ENCODE assay signal across 21 cellular contexts in genomic region chr7:48285365-48285764, GRCh38.
DNase-seq lines count a peak whose midpoint lies in the region; ATAC-seq, FAIRE-seq and TF ChIP-seq lines count a peak whose summit lies in the region.
"Had no signal": no experiment of that assay in that cellular context is flagged by ENCODE, and none has a peak within 500 bp of the region (broad histone marks: within the 10 kb centered on the region; RNA-seq: fewer than 3 reads in every experiment).

No MANE protein-coding gene starts in this region.

- in situ Hi-C loops in mammary epithelial cell (cut with MboI; ENCODE audit: low sequenced_read_pairs in 2 of 2) = loop anchor here in 1 of 2 donors (25.0 kb wide), 1 partner anchor 602 kb away; no protein-coding TSS in a partner anchor

- dilution Hi-C loops in mammary epithelial cell (cut with HindIII; ENCODE audit: low sequenced_read_pairs) = no loop called here

- peaks cover 12% of the 10 kb centered on the region for H3K4me1 Mint-ChIP-seq in MCF 10A (ENCODE audit: insufficient read depth, unreplicated experiment)
- H3K4me1 Mint-ChIP-seq: endodermal cell had no signal

- POLR2A ChIA-PET in MCF 10A (lab: Yijun Ruan, JAX) = no interaction called here

- BruUV-seq in mammary epithelial cell (replicated peaks; lab: Mats Ljungman, UMichigan) (no TSS peak), MCF 10A (replicated peaks; lab: Mats Ljungman, UMichigan) (no TSS peak)

- H3K36me3 Mint-ChIP-seq in MCF 10A (ENCODE audit: insufficient read depth, unreplicated experiment) = no peaks in the 10 kb centered on the region
- H3K36me3 Mint-ChIP-seq: activated CD4-positive, alpha-beta memory T cell treated with anti-CD3 and anti-CD28 coated beads for 36 hours; natural killer cell treated with Interleukin-12 subunit alpha and Interleukin-12 subunit beta and Interleukin-15 and Interleukin-18, amount 100 ng/mL, for 72 hours had no signal

- no peak overlapping the region for H3K4me2 ChIP-seq in mammary epithelial cell (ENCODE audit: insufficient read depth, low read depth, low read length)

- H3K27ac ChIP-seq in mammary epithelial cell (ENCODE audit: insufficient read depth, low read depth, low read length) = no peak overlapping the region
- H3K27ac ChIP-seq in SJSA1 = no peak overlapping the region
- no peak overlapping the region for H3K27ac ChIP-seq in testis
- H3K27ac ChIP-seq: gastrocnemius medialis had no signal

- no peak for TF ChIP-seq CTCF in mammary epithelial cell (conservative IDR thresholded peaks at IDR 0.05 in 1 of 2, IDR thresholded peaks at IDR 0.05 in 1 of 2; ENCODE audit: extremely low read depth in 1 of 2, insufficient read depth in 1 of 2, low read depth in 1 of 2, low read length in 2 of 2)
- TF ChIP-seq CTCF in MCF 10A (IDR thresholded peaks at IDR 0.05; ENCODE audit: unreplicated experiment) = no peak
- no peak for TF ChIP-seq CTCF in fibroblast of mammary gland (conservative IDR thresholded peaks at IDR 0.05; ENCODE audit: control insufficient read depth, insufficient read depth, low read depth, low read length)
- no peak for TF ChIP-seq CTCF in testis (IDR thresholded peaks at IDR 0.05)

- TF ChIP-seq POLR2A in testis (IDR thresholded peaks at IDR 0.05) = no peak

- H3K4me3 ChIP-seq in mammary epithelial cell (replicated peaks in 1 of 3; ENCODE audit: insufficient read depth in 1 of 3, low read depth in 2 of 3, low read length in 3 of 3) (no peak overlapping the region), SJSA1 (no peak overlapping the region), fibroblast of mammary gland (ENCODE audit: control insufficient read depth, low read depth, low read length) (no peak overlapping the region), testis (no peak overlapping the region)
- H3K4me3 ChIP-seq: gastrocnemius medialis had no signal

- peak; percentile 63 for DNase-seq in mammary epithelial cell
- DNase-seq in MCF 10A (ENCODE audit: unreplicated experiment) = no peak
- DNase-seq in SJSA1 (ENCODE audit: low read depth in 1 of 2, low spot score in 2 of 2) = peak; percentile 20 to 55
- peak; percentile 68 for DNase-seq in fibroblast of mammary gland (ENCODE audit: low read depth)
- peak; percentile 59 for DNase-seq in urothelium cell line (ENCODE audit: low spot score)
- DNase-seq in testis = no peak
- DNase-seq in RPMI8226 = no peak
- DNase-seq: 8988T; activated CD4-positive, alpha-beta memory T cell treated with anti-CD3 and anti-CD28 coated beads for 36 hours; activated naive CD8-positive, alpha-beta T cell treated with anti-CD3 and anti-CD28 coated beads, Interleukin-2, amount 50 U/mL, for 24 hours; activated T-cell treated with anti-CD3 and anti-CD28 coated beads, Interleukin-2, amount 50 U/mL, for 48 hours; endodermal cell; gastrocnemius medialis; NCI-H2029 treated with DMSO at 0.1 percent for 48 hours; NCI-H526; retina; stimulated activated CD4-positive, alpha-beta T cell treated with anti-CD3 and anti-CD28 coated beads, Interleukin-15, amount 100 ng/mL, for 24 hours; stimulated activated naive CD8-positive, alpha-beta T cell treated with anti-CD3 and anti-CD28 coated beads, Interleukin-15, Interleukin-2, amounts not matched to agents 100 U/mL and 50 U/mL, for 24 hours had no signal

- no peaks in the 10 kb centered on the region for H3K79me2 ChIP-seq in mammary epithelial cell (ENCODE audit: insufficient read depth, low read length)

- no peaks in the 10 kb centered on the region for H3K9me3 ChIP-seq in mammary epithelial cell (replicated peaks; ENCODE audit: insufficient read depth, low read length)
- H3K9me3 ChIP-seq in SJSA1 (replicated peaks) = no peaks in the 10 kb centered on the region
- no peaks in the 10 kb centered on the region for H3K9me3 ChIP-seq in testis
- H3K9me3 ChIP-seq: gastrocnemius medialis had no signal

- peaks cover 12% of the 10 kb centered on the region for H3K4me1 ChIP-seq in mammary epithelial cell (ENCODE audit: insufficient read depth, low read length)
- peaks cover 12% of the 10 kb centered on the region for H3K4me1 ChIP-seq in SJSA1 (replicated peaks)
- no peaks in the 10 kb centered on the region for H3K4me1 ChIP-seq in testis
- H3K4me1 ChIP-seq: gastrocnemius medialis had no signal

- no peaks in the 10 kb centered on the region for H3K27me3 Mint-ChIP-seq in MCF 10A (ENCODE audit: insufficient read depth, unreplicated experiment)

- no peaks in the 10 kb centered on the region for H3K9me3 Mint-ChIP-seq in MCF 10A (ENCODE audit: unreplicated experiment)
- H3K9me3 Mint-ChIP-seq: activated CD4-positive, alpha-beta memory T cell treated with anti-CD3 and anti-CD28 coated beads for 36 hours; activated naive CD8-positive, alpha-beta T cell treated with anti-CD3 and anti-CD28 coated beads, Interleukin-2, amount 50 U/mL, for 24 hours; endodermal cell; natural killer cell treated with Interleukin-12 subunit alpha and Interleukin-12 subunit beta and Interleukin-15 and Interleukin-18, amount 100 ng/mL, for 72 hours had no signal

- peak; percentile 92 for FAIRE-seq in urothelium cell line (lab: Jason Lieb, UNC)
- FAIRE-seq: G401.6 had no signal

- intact Hi-C loops in mammary epithelial cell (cut with micrococcal nuclease) = no loop called here
- intact Hi-C loops in MCF 10A (cut with micrococcal nuclease) = no loop called here
- intact Hi-C loops in testis (cut with DNase I; ENCODE audit: low total_unique reads) = no loop called here

- no peak for ATAC-seq in HG03196 (IDR thresholded peaks at IDR 0.05; ENCODE audit: unreplicated experiment)
- ATAC-seq: activated naive CD8-positive, alpha-beta T cell treated with anti-CD3 and anti-CD28 coated beads, Interleukin-2, amount 50 U/mL, for 24 hours; natural killer cell treated with Interleukin-12 subunit alpha and Interleukin-12 subunit beta and Interleukin-15 and Interleukin-18, amount 100 ng/mL, for 72 hours; stimulated activated naive CD8-positive, alpha-beta T cell treated with anti-CD3 and anti-CD28 coated beads, Interleukin-15, Interleukin-2, amounts not matched to agents 100 U/mL and 50 U/mL, for 24 hours had no signal

- no peak overlapping the region for H3K27ac Mint-ChIP-seq in MCF 10A (ENCODE audit: low read depth, unreplicated experiment)
- H3K27ac Mint-ChIP-seq: activated CD4-positive, alpha-beta memory T cell treated with anti-CD3 and anti-CD28 coated beads for 36 hours; activated naive CD8-positive, alpha-beta T cell treated with anti-CD3 and anti-CD28 coated beads, Interleukin-2, amount 50 U/mL, for 24 hours; endodermal cell; natural killer cell treated with Interleukin-12 subunit alpha and Interleukin-12 subunit beta and Interleukin-15 and Interleukin-18, amount 100 ng/mL, for 72 hours had no signal

- H3K36me3 ChIP-seq in mammary epithelial cell (ENCODE audit: insufficient read depth, low read length) (no peaks in the 10 kb centered on the region), SJSA1 (no peaks in the 10 kb centered on the region), testis (ENCODE audit: low read depth, missing control alignments) (no peaks in the 10 kb centered on the region)
- H3K36me3 ChIP-seq: gastrocnemius medialis had no signal

- peak overlapping the region; percentile 76 for H2AFZ ChIP-seq in mammary epithelial cell (ENCODE audit: low read depth, low read length)

- H3K27me3 ChIP-seq in mammary epithelial cell (ENCODE audit: insufficient read depth, low read length) (no peaks in the 10 kb centered on the region), SJSA1 (replicated peaks) (no peaks in the 10 kb centered on the region), testis (no peaks in the 10 kb centered on the region)
- H3K27me3 ChIP-seq: gastrocnemius medialis had no signal

- H4K20me1 ChIP-seq in mammary epithelial cell (ENCODE audit: insufficient read depth, low read length) = no peaks in the 10 kb centered on the region

- CTCF ChIA-PET in mammary epithelial cell (lab: Charles Lee; ENCODE audit: low non-redundant PET) = no interaction called here
- CTCF ChIA-PET in MCF 10A (lab: Yijun Ruan, JAX) = no interaction called here

- WGBS in mammary epithelial cell (ENCODE audit: low coverage, missing lambda C conversion rate) = 52% methylated on average over 6 of the region's 6 CpGs
- 52 to 60% methylated on average over 6 of the region's 6 CpGs for WGBS in testis, 2 donors

- H3K9ac ChIP-seq in mammary epithelial cell (ENCODE audit: insufficient read depth, low read length) = no peak overlapping the region

- H3K4me3 Mint-ChIP-seq in MCF 10A (ENCODE audit: unreplicated experiment) = no peak overlapping the region
- H3K4me3 Mint-ChIP-seq: activated CD4-positive, alpha-beta memory T cell treated with anti-CD3 and anti-CD28 coated beads for 36 hours; activated naive CD8-positive, alpha-beta T cell treated with anti-CD3 and anti-CD28 coated beads, Interleukin-2, amount 50 U/mL, for 24 hours; endodermal cell; natural killer cell treated with Interleukin-12 subunit alpha and Interleukin-12 subunit beta and Interleukin-15 and Interleukin-18, amount 100 ng/mL, for 72 hours had no signal

Comparison
In these comparisons a context has a peak if more than half of its experiments do, and no peak if none do; other contexts are left out.
1. DNase-seq: peak in mammary epithelial cell (single experiment), SJSA1 (2 of 2), fibroblast of mammary gland (single experiment) and urothelium cell line (single experiment); none in MCF 10A (single experiment), testis (single experiment) and RPMI8226 (single experiment).